ENCODE assay signal across 27 cellular contexts in the genomic region with DNA sequence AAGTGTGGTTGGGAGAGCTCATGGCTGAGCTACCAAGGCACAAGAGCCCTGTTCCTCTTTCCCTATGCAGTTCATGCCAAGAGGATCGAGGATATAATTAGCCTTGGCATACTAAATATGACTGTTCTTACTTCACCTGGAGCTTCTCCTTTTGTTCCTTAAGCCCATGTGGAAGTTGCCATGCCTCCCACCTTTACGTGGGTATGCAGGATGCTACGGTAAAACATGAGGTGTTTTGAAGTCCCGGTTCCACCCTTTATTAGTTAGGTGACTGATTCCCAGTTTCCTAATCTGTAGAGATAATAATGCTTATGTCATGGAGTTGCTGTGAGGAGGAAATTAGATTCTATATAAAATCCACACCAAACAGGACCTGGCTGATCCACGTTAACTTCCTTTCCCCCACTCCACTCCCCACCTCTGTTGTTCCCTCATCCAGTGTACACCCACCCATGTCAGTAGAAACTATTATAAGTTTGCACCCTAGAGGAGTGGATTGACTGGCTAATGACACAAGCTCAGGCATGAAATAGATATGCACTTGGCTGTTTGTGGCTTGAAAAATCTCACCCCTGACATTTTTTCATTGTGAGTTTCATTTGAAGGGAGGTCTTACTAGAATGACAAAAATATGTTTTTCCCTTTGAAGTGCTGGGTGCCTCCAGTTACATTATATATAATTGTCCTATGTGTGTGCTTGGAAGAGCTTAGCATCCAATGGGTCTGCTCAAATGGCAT. TPM values are rescaled to one million over a fixed set of nuclear protein-coding genes. Genes with fewer than 3 reads are reported as not detected.
"Had no signal": no experiment of that assay in that cellular context is flagged by ENCODE, and none has a peak within 500 bp of the region (broad histone marks: within the 10 kb centered on the region; RNA-seq: fewer than 3 reads in every experiment).

No MANE protein-coding gene starts in this region.

- H3K4me3 ChIP-seq: dorsolateral prefrontal cortex, gastroesophageal sphincter, heart left ventricle, mucosa of descending colon, right atrium auricular region, smooth muscle cell, vagina had no signal

- FAIRE-seq: colon had no signal

- ATAC-seq: activated CD8-positive, alpha-beta T cell treated with anti-CD3 and anti-CD28 coated beads, Interleukin-2, amount 10 ng/mL, durations not matched to agents 7 days and 5 days; activated T-cell treated with anti-CD3 and anti-CD28 coated beads, Interleukin-2, amount 50 U/mL, for 4 hours; gastroesophageal sphincter; heart left ventricle; mucosa of descending colon; stimulated activated naive CD8-positive, alpha-beta T cell treated with anti-CD3 and anti-CD28 coated beads, Interleukin-15, amount 100 ng/mL, for 72 hours had no signal

- H3K4me1 ChIP-seq: gastroesophageal sphincter, heart left ventricle, right atrium auricular region had no signal

- H3K36me3 ChIP-seq: gastroesophageal sphincter, heart left ventricle, right atrium auricular region, vagina had no signal

- DNase-seq: activated CD4-positive, alpha-beta T cell treated with anti-CD3 and anti-CD28 coated beads, Interleukin-2, amount 10 ng/mL, durations not matched to agents 7 days and 5 days; activated CD8-positive, alpha-beta memory T cell treated with anti-CD3 and anti-CD28 coated beads, Interleukin-2, amount 50 U/mL, for 4 hours; activated CD8-positive, alpha-beta T cell treated with anti-CD3 and anti-CD28 coated beads, Interleukin-2, amount 10 ng/mL, durations not matched to agents 7 days and 5 days; activated naive CD4-positive, alpha-beta T cell treated with anti-CD3 and anti-CD28 coated beads, Interleukin-2, amount 50 U/mL, for 16 hours; activated T-cell treated with anti-CD3 and anti-CD28 coated beads, Interleukin-2, amount 50 U/mL, for 4 hours; dorsolateral prefrontal cortex; endodermal cell; erythroblast; heart left ventricle; mesenchymal stem cell; mucosa of descending colon; naive B cell; stimulated activated CD4-positive, alpha-beta T cell treated with anti-CD3 and anti-CD28 coated beads, Interleukin-4, amount 100 ng/mL, for 1 hour; stimulated activated naive CD8-positive, alpha-beta T cell treated with anti-CD3 and anti-CD28 coated beads, Interleukin-15, amount 100 ng/mL, for 72 hours; T-helper 1 cell; T-helper 9 cell had no signal

- H3K27ac ChIP-seq: dorsolateral prefrontal cortex, gastroesophageal sphincter, heart left ventricle, right atrium auricular region, vagina had no signal

- H3K27me3 ChIP-seq: dorsolateral prefrontal cortex, gastroesophageal sphincter, heart left ventricle, right atrium auricular region, vagina had no signal

- H3K9me3 ChIP-seq: gastroesophageal sphincter, heart left ventricle, mucosa of descending colon, right atrium auricular region, vagina had no signal

RNA-seq across cellular contexts. Expression of a gene that starts 36.8 kb away (rescaled TPM):
- total RNA-seq: activated CD4-positive, alpha-beta T cell treated with anti-CD3 and anti-CD28 coated beads, Interleukin-2, amount 10 ng/mL, durations not matched to agents 7 days and 5 days; activated CD8-positive, alpha-beta T cell treated with anti-CD3 and anti-CD28 coated beads, Interleukin-2, amount 10 ng/mL, durations not matched to agents 7 days and 5 days; activated T-cell treated with anti-CD3 and anti-CD28 coated beads, Interleukin-2, amount 50 U/mL, for 4 hours; cardiac septum; endodermal cell; gastroesophageal sphincter; heart left ventricle; liver; mucosa of descending colon; neural crest cell; omental fat pad; progenitor cell of endocrine pancreas; right atrium auricular region; smooth muscle cell; temporal lobe had no signal
- polyA plus RNA-seq: smooth muscle cell had no signal
